In genomic region chr7:158753900-158754299, GRCh38 we compare ENCODE assay signal across 22 cellular contexts.
"Had no signal": no experiment of that assay in that cellular context is flagged by ENCODE, and none has a peak within 500 bp of the region (broad histone marks: within the 10 kb centered on the region; RNA-seq: fewer than 3 reads in every experiment).

No MANE protein-coding gene starts in this region.

- H3K4me1 ChIP-seq: body of pancreas, parathyroid adenoma, tibial artery had no signal

- H2AFZ ChIP-seq: parathyroid adenoma had no signal

- H3K9ac ChIP-seq: parathyroid adenoma had no signal

- H3K27ac ChIP-seq: body of pancreas, esophagus squamous epithelium, heart left ventricle, lower lobe of right lung, parathyroid adenoma, tibial artery had no signal

- H3K4me3 Mint-ChIP-seq: activated B cell treated with CpG ODN at 0.5 μM for 24 hours; activated CD4-positive, alpha-beta T cell treated with anti-CD3 and anti-CD28 coated beads, Interleukin-2, amount 10 ng/mL, durations not matched to agents 24 days and 14 days; activated T-cell treated with anti-CD3 and anti-CD28 coated beads, Interleukin-2, amount 50 U/mL, for 4 hours; naive B cell; stimulated activated naive CD8-positive, alpha-beta T cell treated with anti-CD3 and anti-CD28 coated beads, Interleukin-15, Interleukin-2, amounts not matched to agents 100 ng/mL and 50 ng/mL, for 24 hours had no signal

- H3K79me2 ChIP-seq: parathyroid adenoma had no signal

- H3K4me3 ChIP-seq: body of pancreas, esophagus squamous epithelium, heart left ventricle, lower lobe of right lung, tibial artery had no signal

- H3K9me3 ChIP-seq: body of pancreas, esophagus squamous epithelium, heart left ventricle, lower lobe of right lung, tibial artery had no signal

- H3K4me1 Mint-ChIP-seq: activated B cell treated with CpG ODN at 0.5 μM for 24 hours, naive B cell had no signal

- DNase-seq: activated B cell treated with CpG ODN at 0.5 μM for 24 hours; activated CD4-positive, alpha-beta T cell treated with anti-CD3 and anti-CD28 coated beads, Interleukin-2, amount 10 ng/mL, durations not matched to agents 24 days and 14 days; activated naive CD4-positive, alpha-beta T cell treated with Interleukin-2 at 50 U/mL for 16 hours; activated T-cell treated with anti-CD3 and anti-CD28 coated beads, Interleukin-2, amount 50 U/mL, for 4 hours; anterior cingulate cortex; body of pancreas; effector memory CD4-positive, alpha-beta T cell; esophagus squamous epithelium; heart left ventricle; left colon; lower lobe of right lung; naive B cell; nucleus accumbens; right cardiac atrium; stimulated activated CD4-positive, alpha-beta T cell treated with anti-CD3 and anti-CD28 coated beads, Interleukin-12 subunit alpha, Interleukin-12 subunit beta, amount 100 ng/mL, for 4 hours; stimulated activated CD4-positive, alpha-beta T cell treated with anti-CD3 and anti-CD28 coated beads, Interleukin-4, amount 100 ng/mL, for 4 hours; substantia nigra; T1000; tibial artery had no signal

- H3K27me3 Mint-ChIP-seq: activated B cell treated with CpG ODN at 0.5 μM for 24 hours; activated CD4-positive, alpha-beta T cell treated with anti-CD3 and anti-CD28 coated beads, Interleukin-2, amount 10 ng/mL, durations not matched to agents 24 days and 14 days; naive B cell; stimulated activated naive CD8-positive, alpha-beta T cell treated with anti-CD3 and anti-CD28 coated beads, Interleukin-15, Interleukin-2, amounts not matched to agents 100 ng/mL and 50 ng/mL, for 24 hours had no signal

- H3K27me3 ChIP-seq: body of pancreas, esophagus squamous epithelium, heart left ventricle, tibial artery had no signal

- H3K27ac Mint-ChIP-seq: activated B cell treated with CpG ODN at 0.5 μM for 24 hours; activated CD4-positive, alpha-beta T cell treated with anti-CD3 and anti-CD28 coated beads, Interleukin-2, amount 10 ng/mL, durations not matched to agents 24 days and 14 days; activated T-helper 2 cell treated with anti-CD3 and anti-CD28 coated beads, Interferon-gamma antibody, Interleukin-2, Interleukin-4, amounts not matched to agents 10 μg/mL and 5 μg/mL and 100 μg/mL, durations not matched to agents 14 hours and 24 hours and 36 hours; naive B cell; stimulated activated naive CD8-positive, alpha-beta T cell treated with anti-CD3 and anti-CD28 coated beads, Interleukin-15, Interleukin-2, amounts not matched to agents 100 ng/mL and 50 ng/mL, for 24 hours had no signal

- H3K9me3 Mint-ChIP-seq: activated B cell treated with CpG ODN at 0.5 μM for 24 hours; activated CD4-positive, alpha-beta T cell treated with anti-CD3 and anti-CD28 coated beads, Interleukin-2, amount 10 ng/mL, durations not matched to agents 24 days and 14 days; activated T-cell treated with anti-CD3 and anti-CD28 coated beads, Interleukin-2, amount 50 U/mL, for 4 hours; activated T-helper 2 cell treated with anti-CD3 and anti-CD28 coated beads, Interferon-gamma antibody, Interleukin-2, Interleukin-4, amounts not matched to agents 10 μg/mL and 5 μg/mL and 100 μg/mL, durations not matched to agents 14 hours and 24 hours and 36 hours; naive B cell; stimulated activated naive CD8-positive, alpha-beta T cell treated with anti-CD3 and anti-CD28 coated beads, Interleukin-15, Interleukin-2, amounts not matched to agents 100 ng/mL and 50 ng/mL, for 24 hours had no signal

- ATAC-seq: activated T-cell treated with anti-CD3 and anti-CD28 coated beads, Interleukin-2, amount 50 U/mL, for 4 hours; body of pancreas; heart left ventricle; left colon; lower lobe of right lung had no signal
